In the genomic region with DNA sequence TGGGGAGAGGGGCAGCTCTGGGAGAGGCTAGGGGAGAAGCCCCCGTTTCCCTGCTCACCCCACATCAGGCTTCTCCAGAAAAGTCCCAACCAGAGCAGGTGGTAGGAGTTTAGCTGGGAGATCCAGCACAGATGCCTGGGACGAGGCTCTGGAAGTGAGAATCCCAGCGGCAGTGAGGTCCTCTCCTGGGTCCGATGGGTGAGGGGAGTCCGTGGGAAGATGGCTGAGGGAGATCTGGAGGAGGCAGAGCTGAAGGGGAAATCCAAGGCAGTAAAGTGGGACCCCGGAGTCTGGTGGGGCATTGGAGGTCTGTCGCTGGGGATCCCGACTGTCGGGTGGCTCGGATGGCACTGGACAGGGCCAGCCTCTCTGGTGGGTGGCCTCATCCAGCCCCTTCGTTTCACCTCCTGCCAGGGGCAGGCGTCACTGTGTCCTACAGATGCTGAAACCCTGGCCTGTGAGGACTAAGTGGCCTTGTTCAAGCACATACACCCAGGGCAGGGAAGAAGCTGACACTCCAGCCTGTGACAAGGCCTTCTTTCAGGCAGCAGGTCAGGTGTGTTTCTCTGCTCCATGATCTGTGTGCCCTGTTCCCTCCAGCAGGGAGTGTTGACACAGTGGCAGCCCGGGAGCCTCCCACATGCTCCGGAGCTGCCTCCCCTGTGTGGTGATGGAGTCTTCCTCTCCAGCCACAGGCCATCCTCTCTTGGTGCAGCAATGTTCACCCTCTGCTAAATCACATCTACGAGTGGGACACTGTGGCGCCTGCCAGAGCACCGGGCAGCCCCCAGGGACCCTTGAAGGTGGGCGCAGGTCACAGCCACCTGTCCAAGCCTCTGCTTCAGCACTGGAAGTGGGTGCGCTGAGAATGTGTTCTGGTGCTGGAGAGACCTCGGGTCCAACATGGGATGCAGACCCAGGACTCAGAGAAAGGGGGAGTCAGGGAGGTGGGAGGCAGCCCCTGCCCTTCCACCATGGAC, we compare ENCODE assay signal across 19 cellular contexts.
A peak's percentile ranks its signal among the peaks of the same experiment; 100 is the strongest.
DNase-seq lines count a peak whose midpoint lies in the region; ATAC-seq and TF ChIP-seq lines count a peak whose summit lies in the region.
"Had no signal": no experiment of that assay in that cellular context is flagged by ENCODE, and none has a peak within 500 bp of the region (broad histone marks: within the 10 kb centered on the region; RNA-seq: fewer than 3 reads in every experiment).

No MANE protein-coding gene starts in this region.

- H3K18ac ChIP-seq in mesendoderm (ENCODE audit: low read length), result no peak overlapping the region

- peaks cover 2% of the 10 kb centered on the region for H3K9me3 Mint-ChIP-seq in neural progenitor cell

- no peak overlapping the region for H4K8ac ChIP-seq in mesendoderm (ENCODE audit: low read depth, low read length)

- H3K23ac ChIP-seq in mesendoderm (ENCODE audit: low read length), result no peak overlapping the region

- no peak overlapping the region for H2BK5ac ChIP-seq in mesendoderm (ENCODE audit: low read length)

- peak overlapping the region; percentile 45 for H3K27ac Mint-ChIP-seq in T-helper 17 cell
- H3K27ac Mint-ChIP-seq in neural progenitor cell, result no peak overlapping the region

- H3K4me3 Mint-ChIP-seq in T-helper 17 cell, result no peak overlapping the region
- H3K4me3 Mint-ChIP-seq in neural progenitor cell, result peak overlapping the region; percentile 59
- H3K4me3 Mint-ChIP-seq: CD4-positive, alpha-beta memory T cell had no signal

- TF ChIP-seq CTCF in neural progenitor cell (IDR thresholded peaks at IDR 0.05), result no peak

- H3K79me2 ChIP-seq in neural progenitor cell (ENCODE audit: low read depth), result no peaks in the 10 kb centered on the region
- H3K79me2 ChIP-seq in mesendoderm (ENCODE audit: control insufficient read depth, insufficient read depth, low read length), result no peaks in the 10 kb centered on the region

- H3K27me3 Mint-ChIP-seq in T-helper 17 cell, result peaks cover 55% of the 10 kb centered on the region
- peaks cover 6% of the 10 kb centered on the region for H3K27me3 Mint-ChIP-seq in neural progenitor cell (ENCODE audit: insufficient read depth, low read depth)

- H3K4me1 ChIP-seq in BLaER1, result peaks cover 22% of the 10 kb centered on the region
- H3K4me1 ChIP-seq in neural progenitor cell, result peaks cover 5% of the 10 kb centered on the region
- peaks cover 7% of the 10 kb centered on the region for H3K4me1 ChIP-seq in mesendoderm (ENCODE audit: control insufficient read depth, low read depth, low read length)
- H3K4me1 ChIP-seq: BE2C had no signal

- H3F3A ChIP-seq in neural progenitor cell (ENCODE audit: low read depth), result no peaks in the 10 kb centered on the region

- peaks cover 2% of the 10 kb centered on the region for H3K4me1 Mint-ChIP-seq in T-helper 17 cell
- H3K4me1 Mint-ChIP-seq in neural progenitor cell, result peaks cover 11% of the 10 kb centered on the region
- H3K4me1 Mint-ChIP-seq: CD4-positive, alpha-beta memory T cell had no signal

- no peaks in the 10 kb centered on the region for H3K79me1 ChIP-seq in mesendoderm (ENCODE audit: low read length)

- H2AK5ac ChIP-seq in mesendoderm (ENCODE audit: low read length), result no peak overlapping the region

- no peak overlapping the region for H3K56ac ChIP-seq in mesendoderm (ENCODE audit: low read length)

- H3K36me3 Mint-ChIP-seq in T-helper 17 cell (ENCODE audit: low read depth) (peaks cover 2% of the 10 kb centered on the region), neural progenitor cell (no peaks in the 10 kb centered on the region)
- H3K36me3 Mint-ChIP-seq: CD4-positive, alpha-beta memory T cell had no signal

- H4K20me1 ChIP-seq in BLaER1 (no peaks in the 10 kb centered on the region; the same call in 1 of the 2 replicates), neural progenitor cell (ENCODE audit: low read depth) (no peaks in the 10 kb centered on the region)

- H3K27me3 ChIP-seq in BLaER1, result no peaks in the 10 kb centered on the region
- H3K27me3 ChIP-seq in neural progenitor cell, result no peaks in the 10 kb centered on the region
- no peaks in the 10 kb centered on the region for H3K27me3 ChIP-seq in mesendoderm (ENCODE audit: insufficient read depth, low read length, poor library complexity)
- H3K27me3 ChIP-seq: BE2C had no signal

- peak overlapping the region; percentile 22; the same call in 1 of the 2 replicates for H3K4me2 ChIP-seq in BLaER1
- no peak overlapping the region for H3K4me2 ChIP-seq in neural progenitor cell
- H3K4me2 ChIP-seq in mesendoderm (ENCODE audit: low read length), result no peak overlapping the region

- H2BK120ac ChIP-seq in mesendoderm (ENCODE audit: low read depth, low read length), result no peak overlapping the region

- H2BK15ac ChIP-seq in mesendoderm (replicated peaks; ENCODE audit: low read depth), result no peak overlapping the region

- no peak for ATAC-seq in T-helper 17 cell
- ATAC-seq in HG02610 (IDR thresholded peaks at IDR 0.05; ENCODE audit: unreplicated experiment), result no peak
- ATAC-seq: PC-3 had no signal

- H3K4me3 ChIP-seq in BLaER1 (no peak overlapping the region), neural progenitor cell (no peak overlapping the region), mesendoderm (ENCODE audit: low read length) (no peak overlapping the region)

- H3K27ac ChIP-seq in BLaER1 (no peak overlapping the region), neural progenitor cell (no peak overlapping the region), mesendoderm (ENCODE audit: low read depth, low read length) (no peak overlapping the region)

- DNase-seq in NCI-H146 (lab: John Stamatoyannopoulos, UW) (peak; percentile 25), NCI-H146 treated with DMSO at 0.1 percent for 48 hours (lab: John Stamatoyannopoulos, UW; ENCODE audit: unreplicated experiment) (no peak), T-helper 17 cell (no peak), neural progenitor cell (ENCODE audit: low spot score) (no peak), glomerular visceral epithelial cell (ENCODE audit: extremely low spot score) (no peak), mesendoderm (no peak)
- DNase-seq: BE2C; CD4-positive, alpha-beta memory T cell; DMS79; Karpas-422; NCI-H1048; NCI-H1436; NCI-H2029 treated with DMSO at 0.1 percent for 48 hours; NCI-H2171 treated with DMSO at 0.1 percent for 48 hours; PC-3; RPMI8226; SIG-M5 had no signal

- WGBS in mesendoderm (ENCODE audit: extremely low coverage, insufficient coverage, low lambda C conversion rate), result no CpG with 5 or more reads among the region's 20 CpGs

- no peak overlapping the region for H3K4ac ChIP-seq in mesendoderm (ENCODE audit: low read depth, low read length)

- H3K9me3 ChIP-seq in BLaER1, result no peaks in the 10 kb centered on the region
- H3K9me3 ChIP-seq in T-helper 17 cell (ENCODE audit: control insufficient read depth, low read length, poor library complexity, severe bottlenecking), result no peaks in the 10 kb centered on the region
- no peaks in the 10 kb centered on the region for H3K9me3 ChIP-seq in neural progenitor cell (ENCODE audit: low read depth)
- H3K9me3 ChIP-seq: BE2C had no signal

- no peak overlapping the region for H3K9ac ChIP-seq in BLaER1
- no peak overlapping the region for H3K9ac ChIP-seq in neural progenitor cell
- H3K9ac ChIP-seq in mesendoderm (ENCODE audit: low read length), result no peak overlapping the region

- no peak overlapping the region for H2AFZ ChIP-seq in neural progenitor cell (replicated peaks)

- no peak overlapping the region for H4K5ac ChIP-seq in mesendoderm (ENCODE audit: low read length)

- H3K36me3 ChIP-seq in BLaER1, result no peaks in the 10 kb centered on the region
- H3K36me3 ChIP-seq in neural progenitor cell, result no peaks in the 10 kb centered on the region
- no peaks in the 10 kb centered on the region for H3K36me3 ChIP-seq in mesendoderm (ENCODE audit: control insufficient read depth, insufficient read depth, low read length)
- H3K36me3 ChIP-seq: BE2C had no signal
